Comparison of ENCODE assay signal across 27 cellular contexts in genomic region chr9:23343226-23343625, GRCh38.
DNase-seq lines count a peak whose midpoint lies in the region; ATAC-seq, FAIRE-seq and TF ChIP-seq lines count a peak whose summit lies in the region.
"Had no signal": no experiment of that assay in that cellular context is flagged by ENCODE, and none has a peak within 500 bp of the region (broad histone marks: within the 10 kb centered on the region; RNA-seq: fewer than 3 reads in every experiment).

No MANE protein-coding gene starts in this region.

- H3K14ac ChIP-seq in trophoblast cell (ENCODE audit: low read length): no peak overlapping the region

- no peak overlapping the region for H2AFZ ChIP-seq in trophoblast cell (ENCODE audit: insufficient read depth, low read length, poor library complexity)

- FAIRE-seq in D721Med (lab: Jason Lieb, UNC): peak; percentile 46
- FAIRE-seq: GM12891 had no signal

- no peak overlapping the region for H2BK5ac ChIP-seq in trophoblast cell (ENCODE audit: low read depth, low read length, poor library complexity)

- no peak overlapping the region for H3K23ac ChIP-seq in trophoblast cell (ENCODE audit: low read length)

- H3K9ac ChIP-seq in trophoblast cell (ENCODE audit: low read length): no peak overlapping the region

- intact Hi-C loops in ovary (cut with DNase I): loop anchor here in 1 of 4 donors (10.0 kb wide), 1 partner anchor 368 kb away; no protein-coding TSS in a partner anchor

- peak overlapping the region; percentile 42 for H3K4me2 ChIP-seq in trophoblast cell (ENCODE audit: low read length)

- H3K9me3 ChIP-seq in trophoblast cell (ENCODE audit: insufficient read depth, low read depth, low read length): no peaks in the 10 kb centered on the region
- H3K9me3 ChIP-seq in ovary: no peaks in the 10 kb centered on the region
- H3K9me3 ChIP-seq: BE2C had no signal

- H2BK120ac ChIP-seq in trophoblast cell (ENCODE audit: insufficient read depth, low read length, poor library complexity): no peak overlapping the region

- H3K36me3 ChIP-seq in trophoblast cell (ENCODE audit: control insufficient read depth in 1 of 2, insufficient read depth in 2 of 2, low read length in 2 of 2) (no peaks in the 10 kb centered on the region), ovary (no peaks in the 10 kb centered on the region)
- H3K36me3 ChIP-seq: BE2C had no signal

- H2AK5ac ChIP-seq in trophoblast cell (ENCODE audit: low read length): no peak overlapping the region

- no peak for TF ChIP-seq POLR2A in ovary (IDR thresholded peaks at IDR 0.05)

- no peaks in the 10 kb centered on the region for H3K79me2 ChIP-seq in trophoblast cell (ENCODE audit: control insufficient read depth, insufficient read depth, low read length, poor library complexity)

- H3K27me3 ChIP-seq in trophoblast cell (ENCODE audit: insufficient read depth, low read length) (no peaks in the 10 kb centered on the region), ovary (no peaks in the 10 kb centered on the region)
- H3K27me3 ChIP-seq: BE2C had no signal

- no peaks in the 10 kb centered on the region for H3K4me1 ChIP-seq in trophoblast cell (ENCODE audit: control insufficient read depth in 1 of 2, insufficient read depth in 2 of 2, low read length in 2 of 2)
- peaks cover 5% of the 10 kb centered on the region for H3K4me1 ChIP-seq in ovary (ENCODE audit: insufficient read depth)
- H3K4me1 ChIP-seq: BE2C had no signal

- H3K79me1 ChIP-seq in trophoblast cell (ENCODE audit: low read length): peaks cover 2% of the 10 kb centered on the region

- no peak overlapping the region for H3K4me3 ChIP-seq in trophoblast cell (ENCODE audit: low read depth, low read length)
- no peak overlapping the region for H3K4me3 ChIP-seq in ovary

- DNase-seq in D721Med (ENCODE audit: insufficient read length, low spot score): no peak
- peak; percentile 73 for DNase-seq in amniotic epithelial cell (ENCODE audit: low read depth)
- DNase-seq in left lobe of liver (ENCODE audit: low spot score): no peak
- peak in 1 of 2 donors; percentile 37 for DNase-seq in trophoblast cell
- DNase-seq in inferior parietal cortex (ENCODE audit: extremely low spot score): no peak
- DNase-seq in ovary: no peak
- no peak for DNase-seq in superior temporal gyrus (ENCODE audit: extremely low spot score)
- DNase-seq: 8988T; ACHN; BE2C; CD8-positive, alpha-beta memory T cell; DMS79 treated with DMSO at 0.1 percent for 48 hours; GF-D8; GOT3; HCEC 1CT; NCI-H1048; NCI-H1417 treated with DMSO at 0.1 percent for 48 hours; NCI-H1694 treated with DMSO at 0.1 percent for 48 hours; NCI-H2081; NCI-H2227 treated with DMSO at 0.1 percent for 48 hours; NCI-H510A; NCI-H69; SHP77 treated with DMSO at 0.1 percent for 48 hours had no signal

- no peak overlapping the region for H3K18ac ChIP-seq in trophoblast cell (ENCODE audit: low read length)

- H2BK12ac ChIP-seq in trophoblast cell (ENCODE audit: low read length): no peak overlapping the region

- no peak for TF ChIP-seq EP300 in ovary (IDR thresholded peaks at IDR 0.05)

- ATAC-seq in left lobe of liver (peak; percentile 33), HG02938 (IDR thresholded peaks at IDR 0.05; ENCODE audit: unreplicated experiment) (no peak)
- ATAC-seq: Panc1 had no signal

- H3K4ac ChIP-seq in trophoblast cell (ENCODE audit: low read depth, low read length): no peak overlapping the region

- TF ChIP-seq CTCF in D721Med (IDR thresholded peaks at IDR 0.05; ENCODE audit: insufficient read depth, missing control alignments) (no peak), ovary (IDR thresholded peaks at IDR 0.05) (no peak)

- WGBS in trophoblast cell (ENCODE audit: extremely low coverage, insufficient coverage, insufficient read length): no CpG with 5 or more reads among the region's 1 CpG
- 83 to 97% (median 89%) methylated on average over 1 of the region's 1 CpG for WGBS in ovary, 3 donors

- no peak overlapping the region for H4K12ac ChIP-seq in trophoblast cell (ENCODE audit: low read depth, low read length)

- H3K27ac ChIP-seq in trophoblast cell (ENCODE audit: low read depth, low read length): peak overlapping the region; percentile 88
- no peak overlapping the region for H3K27ac ChIP-seq in ovary
- H3K27ac ChIP-seq: RWPE1 had no signal

- H4K91ac ChIP-seq in trophoblast cell (ENCODE audit: low read depth, low read length): no peak overlapping the region

- no peak overlapping the region for H4K8ac ChIP-seq in trophoblast cell (ENCODE audit: low read depth, low read length)
